In genomic region chr3:124698030-124698770, GRCh38 we compare ENCODE assay signal across 31 cellular contexts.
"Had no signal": no experiment of that assay in that cellular context is flagged by ENCODE, and none has a peak within 500 bp of the region (broad histone marks: within the 10 kb centered on the region; RNA-seq: fewer than 3 reads in every experiment).

No MANE protein-coding gene starts in this region.

- H3K9me3 ChIP-seq: ascending aorta, breast epithelium, colonic mucosa, gastrocnemius medialis, heart left ventricle had no signal

- H3K36me3 Mint-ChIP-seq: activated CD4-positive, alpha-beta memory T cell treated with anti-CD3 and anti-CD28 coated beads for 36 hours; activated CD8-positive, alpha-beta memory T cell treated with anti-CD3 and anti-CD28 coated beads, Interleukin-2, amount 10 ng/mL, durations not matched to agents 7 days and 5 days; activated naive CD4-positive, alpha-beta T cell treated with anti-CD3 and anti-CD28 coated beads, Interleukin-2, amount 10 ng/mL, durations not matched to agents 7 days and 5 days; activated naive CD4-positive, alpha-beta T cell treated with anti-CD3 and anti-CD28 coated beads, Interleukin-2, amount 50 U/mL, for 72 hours; activated naive CD8-positive, alpha-beta T cell treated with anti-CD3 and anti-CD28 coated beads, Interleukin-2, amount 10 ng/mL, durations not matched to agents 7 days and 5 days had no signal

- H3K4me3 ChIP-seq: ascending aorta, breast epithelium, cardiac muscle cell, colonic mucosa, gastrocnemius medialis, heart left ventricle had no signal

- H3K27ac Mint-ChIP-seq: activated CD4-positive, alpha-beta memory T cell treated with anti-CD3 and anti-CD28 coated beads for 36 hours; activated CD4-positive, alpha-beta T cell treated with anti-CD3 and anti-CD28 coated beads for 36 hours; activated CD4-positive, alpha-beta T cell treated with anti-CD3 and anti-CD28 coated beads, Interleukin-2, amount 10 ng/mL, durations not matched to agents 24 days and 14 days; activated CD8-positive, alpha-beta memory T cell treated with anti-CD3 and anti-CD28 coated beads, Interleukin-2, amount 10 ng/mL, durations not matched to agents 7 days and 5 days; activated CD8-positive, alpha-beta T cell treated with anti-CD3 and anti-CD28 coated beads, Interleukin-2, amount 10 ng/mL, durations not matched to agents 7 days and 5 days; activated naive CD4-positive, alpha-beta T cell treated with anti-CD3 and anti-CD28 coated beads, Interleukin-2, amount 10 ng/mL, durations not matched to agents 7 days and 5 days; activated naive CD4-positive, alpha-beta T cell treated with anti-CD3 and anti-CD28 coated beads, Interleukin-2, amount 50 U/mL, for 72 hours; activated naive CD8-positive, alpha-beta T cell treated with anti-CD3 and anti-CD28 coated beads, Interleukin-2, amount 10 ng/mL, durations not matched to agents 7 days and 5 days; activated T-cell treated with anti-CD3 and anti-CD28 coated beads, Interleukin-2, amount 50 U/mL, for 24 hours; activated T-cell treated with anti-CD3 and anti-CD28 coated beads, Interleukin-2, amount 50 U/mL, for 72 hours; brain had no signal

- H3K36me3 ChIP-seq: breast epithelium, cardiac muscle cell, colonic mucosa had no signal

- H3K4me1 Mint-ChIP-seq: activated CD4-positive, alpha-beta T cell treated with anti-CD3 and anti-CD28 coated beads for 36 hours; activated CD4-positive, alpha-beta T cell treated with anti-CD3 and anti-CD28 coated beads, Interleukin-2, amount 10 ng/mL, durations not matched to agents 24 days and 14 days; activated CD8-positive, alpha-beta memory T cell treated with anti-CD3 and anti-CD28 coated beads, Interleukin-2, amount 10 ng/mL, durations not matched to agents 7 days and 5 days; activated naive CD4-positive, alpha-beta T cell treated with anti-CD3 and anti-CD28 coated beads, Interleukin-2, amount 10 ng/mL, durations not matched to agents 7 days and 5 days; activated naive CD8-positive, alpha-beta T cell treated with anti-CD3 and anti-CD28 coated beads, Interleukin-2, amount 10 ng/mL, durations not matched to agents 7 days and 5 days; brain had no signal

- ATAC-seq: activated CD4-positive, alpha-beta T cell treated with anti-CD3 and anti-CD28 coated beads for 36 hours; activated CD8-positive, alpha-beta memory T cell treated with anti-CD3 and anti-CD28 coated beads, Interleukin-2, amount 10 ng/mL, durations not matched to agents 7 days and 5 days; activated CD8-positive, alpha-beta T cell treated with anti-CD3 and anti-CD28 coated beads, Interleukin-2, amount 10 ng/mL, durations not matched to agents 7 days and 5 days; activated naive CD4-positive, alpha-beta T cell treated with anti-CD3 and anti-CD28 coated beads, Interleukin-2, amount 50 U/mL, for 72 hours; activated T-cell treated with anti-CD3 and anti-CD28 coated beads, Interleukin-2, amount 50 U/mL, for 72 hours; esophagus mucosa; foreskin keratinocyte; gastrocnemius medialis; heart left ventricle had no signal

- H3K9me3 Mint-ChIP-seq: activated CD4-positive, alpha-beta memory T cell treated with anti-CD3 and anti-CD28 coated beads for 36 hours; activated CD4-positive, alpha-beta T cell treated with anti-CD3 and anti-CD28 coated beads, Interleukin-2, amount 10 ng/mL, durations not matched to agents 24 days and 14 days; activated naive CD4-positive, alpha-beta T cell treated with anti-CD3 and anti-CD28 coated beads, Interleukin-2, amount 10 ng/mL, durations not matched to agents 7 days and 5 days; activated naive CD4-positive, alpha-beta T cell treated with anti-CD3 and anti-CD28 coated beads, Interleukin-2, amount 50 U/mL, for 72 hours; activated naive CD8-positive, alpha-beta T cell treated with anti-CD3 and anti-CD28 coated beads, Interleukin-2, amount 10 ng/mL, durations not matched to agents 7 days and 5 days; activated T-cell treated with anti-CD3 and anti-CD28 coated beads, Interleukin-2, amount 50 U/mL, for 24 hours; activated T-cell treated with anti-CD3 and anti-CD28 coated beads, Interleukin-2, amount 50 U/mL, for 72 hours; brain had no signal

- H3K27me3 ChIP-seq: ascending aorta, breast epithelium, cardiac muscle cell, colonic mucosa, gastrocnemius medialis, heart left ventricle had no signal

- DNase-seq: activated CD4-positive, alpha-beta memory T cell treated with anti-CD3 and anti-CD28 coated beads for 36 hours; activated CD4-positive, alpha-beta T cell treated with anti-CD3 and anti-CD28 coated beads for 36 hours; activated CD4-positive, alpha-beta T cell treated with anti-CD3 and anti-CD28 coated beads, Interleukin-2, amount 10 ng/mL, durations not matched to agents 24 days and 14 days; activated CD4-positive, CD25-positive, alpha-beta regulatory T cell; activated CD4-positive, CD25-positive, alpha-beta regulatory T cell treated with anti-CD3 and anti-CD28 coated beads, Interleukin-2, amount 50 U/mL, for 72 hours; activated CD8-positive, alpha-beta memory T cell treated with anti-CD3 and anti-CD28 coated beads, Interleukin-2, amount 10 ng/mL, durations not matched to agents 7 days and 5 days; activated CD8-positive, alpha-beta memory T cell treated with anti-CD3 and anti-CD28 coated beads, Interleukin-2, amount 50 U/mL, for 48 hours; activated CD8-positive, alpha-beta T cell treated with anti-CD3 and anti-CD28 coated beads, Interleukin-2, amount 10 ng/mL, durations not matched to agents 7 days and 5 days; activated gamma-delta T cell; activated naive CD4-positive, alpha-beta T cell; activated naive CD4-positive, alpha-beta T cell treated with anti-CD3 and anti-CD28 coated beads, Interleukin-2, amount 10 ng/mL, durations not matched to agents 7 days and 5 days; activated naive CD8-positive, alpha-beta T cell treated with anti-CD3 and anti-CD28 coated beads, Interleukin-2, amount 10 ng/mL, durations not matched to agents 7 days and 5 days; activated T-cell treated with anti-CD3 and anti-CD28 coated beads for 4 hours; activated T-cell treated with anti-CD3 and anti-CD28 coated beads, Interleukin-2, amount 50 U/mL, for 24 hours; activated T-cell treated with anti-CD3 and anti-CD28 coated beads, Interleukin-2, amount 50 U/mL, for 72 hours; central memory CD4-positive, alpha-beta T cell; cerebellar nuclear complex; colonic mucosa; effector CD8-positive, alpha-beta T cell; foreskin keratinocyte; gastrocnemius medialis; glutamatergic neuron; heart left ventricle; T-helper 1 cell; T-helper 2 cell had no signal

- H3K4me1 ChIP-seq: ascending aorta, breast epithelium, colonic mucosa had no signal

- H3K4me3 Mint-ChIP-seq: activated CD4-positive, alpha-beta memory T cell treated with anti-CD3 and anti-CD28 coated beads for 36 hours; activated CD4-positive, alpha-beta T cell treated with anti-CD3 and anti-CD28 coated beads for 36 hours; activated CD4-positive, alpha-beta T cell treated with anti-CD3 and anti-CD28 coated beads, Interleukin-2, amount 10 ng/mL, durations not matched to agents 24 days and 14 days; activated CD8-positive, alpha-beta memory T cell treated with anti-CD3 and anti-CD28 coated beads, Interleukin-2, amount 10 ng/mL, durations not matched to agents 7 days and 5 days; activated CD8-positive, alpha-beta T cell treated with anti-CD3 and anti-CD28 coated beads, Interleukin-2, amount 10 ng/mL, durations not matched to agents 7 days and 5 days; activated naive CD4-positive, alpha-beta T cell treated with anti-CD3 and anti-CD28 coated beads, Interleukin-2, amount 10 ng/mL, durations not matched to agents 7 days and 5 days; activated naive CD8-positive, alpha-beta T cell treated with anti-CD3 and anti-CD28 coated beads, Interleukin-2, amount 10 ng/mL, durations not matched to agents 7 days and 5 days; activated T-cell treated with anti-CD3 and anti-CD28 coated beads, Interleukin-2, amount 50 U/mL, for 24 hours; activated T-cell treated with anti-CD3 and anti-CD28 coated beads, Interleukin-2, amount 50 U/mL, for 72 hours; brain had no signal

- H3K27ac ChIP-seq: ascending aorta, breast epithelium, cardiac muscle cell, colonic mucosa, foreskin keratinocyte, gastrocnemius medialis had no signal
